Comparison of ENCODE assay signal across 1 cellular context in the genomic region with DNA sequence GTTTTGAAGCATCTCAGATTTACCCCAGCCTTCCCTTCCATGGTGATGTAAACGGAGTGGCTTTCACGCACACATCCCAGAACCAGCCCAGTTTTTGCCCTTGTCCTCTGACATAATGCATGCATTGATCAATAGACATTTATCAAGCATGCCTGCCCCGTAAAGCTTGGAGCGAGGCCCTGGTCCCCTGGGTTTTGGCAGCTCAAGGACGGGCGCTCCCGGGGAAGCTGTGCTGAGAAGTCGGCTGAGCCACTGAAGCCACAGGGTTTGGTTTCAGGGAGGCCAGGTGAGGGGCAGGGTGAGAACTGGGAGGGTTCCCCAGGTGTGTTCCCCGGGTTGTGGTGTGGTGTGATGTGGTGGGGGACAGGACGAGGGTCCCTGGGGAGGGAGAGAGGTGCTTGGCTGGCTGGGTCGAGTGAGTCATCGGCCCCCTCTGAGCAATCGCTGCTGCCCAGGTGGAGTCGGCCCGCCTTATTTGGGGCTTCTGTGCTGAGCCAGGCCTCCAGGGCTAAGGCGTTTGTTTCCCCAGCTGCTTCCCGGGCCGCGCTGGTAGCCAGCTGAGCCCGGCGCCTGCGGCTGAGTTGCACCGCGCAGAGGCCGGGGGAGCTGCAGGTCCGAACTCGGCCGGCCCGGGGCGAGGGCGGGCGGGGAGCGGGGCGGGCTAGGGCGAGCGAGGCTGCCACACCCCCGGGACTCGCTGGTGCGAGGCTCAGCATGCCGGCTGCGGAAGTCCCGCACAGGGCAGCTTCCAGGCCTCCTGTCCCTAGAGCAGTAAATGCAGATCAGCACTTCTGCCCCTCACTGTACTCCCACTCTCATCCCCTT.
A peak's percentile ranks its signal among the peaks of the same experiment; 100 is the strongest.
TF ChIP-seq lines count a peak whose summit lies in the region.

No MANE protein-coding gene starts in this region.

TF ChIP-seq in K562, 482 proteins besides CTCF, POLR2A, EP300 and RAD21 (continued from another document and continues in another):
- TF ChIP-seq, protein P1, sequence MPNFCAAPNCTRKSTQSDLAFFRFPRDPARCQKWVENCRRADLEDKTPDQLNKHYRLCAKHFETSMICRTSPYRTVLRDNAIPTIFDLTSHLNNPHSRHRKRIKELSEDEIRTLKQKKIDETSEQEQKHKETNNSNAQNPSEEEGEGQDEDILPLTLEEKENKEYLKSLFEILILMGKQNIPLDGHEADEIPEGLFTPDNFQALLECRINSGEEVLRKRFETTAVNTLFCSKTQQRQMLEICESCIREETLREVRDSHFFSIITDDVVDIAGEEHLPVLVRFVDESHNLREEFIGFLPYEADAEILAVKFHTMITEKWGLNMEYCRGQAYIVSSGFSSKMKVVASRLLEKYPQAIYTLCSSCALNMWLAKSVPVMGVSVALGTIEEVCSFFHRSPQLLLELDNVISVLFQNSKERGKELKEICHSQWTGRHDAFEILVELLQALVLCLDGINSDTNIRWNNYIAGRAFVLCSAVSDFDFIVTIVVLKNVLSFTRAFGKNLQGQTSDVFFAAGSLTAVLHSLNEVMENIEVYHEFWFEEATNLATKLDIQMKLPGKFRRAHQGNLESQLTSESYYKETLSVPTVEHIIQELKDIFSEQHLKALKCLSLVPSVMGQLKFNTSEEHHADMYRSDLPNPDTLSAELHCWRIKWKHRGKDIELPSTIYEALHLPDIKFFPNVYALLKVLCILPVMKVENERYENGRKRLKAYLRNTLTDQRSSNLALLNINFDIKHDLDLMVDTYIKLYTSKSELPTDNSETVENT (CRISPR knock-in tag; IDR thresholded peaks at IDR 0.05): peak; percentile 58; the same call in 1 of the 2 replicates
- TF ChIP-seq OTX1 (CRISPR knock-in tag; IDR thresholded peaks at IDR 0.05): no peak
- TF ChIP-seq, protein P2, sequence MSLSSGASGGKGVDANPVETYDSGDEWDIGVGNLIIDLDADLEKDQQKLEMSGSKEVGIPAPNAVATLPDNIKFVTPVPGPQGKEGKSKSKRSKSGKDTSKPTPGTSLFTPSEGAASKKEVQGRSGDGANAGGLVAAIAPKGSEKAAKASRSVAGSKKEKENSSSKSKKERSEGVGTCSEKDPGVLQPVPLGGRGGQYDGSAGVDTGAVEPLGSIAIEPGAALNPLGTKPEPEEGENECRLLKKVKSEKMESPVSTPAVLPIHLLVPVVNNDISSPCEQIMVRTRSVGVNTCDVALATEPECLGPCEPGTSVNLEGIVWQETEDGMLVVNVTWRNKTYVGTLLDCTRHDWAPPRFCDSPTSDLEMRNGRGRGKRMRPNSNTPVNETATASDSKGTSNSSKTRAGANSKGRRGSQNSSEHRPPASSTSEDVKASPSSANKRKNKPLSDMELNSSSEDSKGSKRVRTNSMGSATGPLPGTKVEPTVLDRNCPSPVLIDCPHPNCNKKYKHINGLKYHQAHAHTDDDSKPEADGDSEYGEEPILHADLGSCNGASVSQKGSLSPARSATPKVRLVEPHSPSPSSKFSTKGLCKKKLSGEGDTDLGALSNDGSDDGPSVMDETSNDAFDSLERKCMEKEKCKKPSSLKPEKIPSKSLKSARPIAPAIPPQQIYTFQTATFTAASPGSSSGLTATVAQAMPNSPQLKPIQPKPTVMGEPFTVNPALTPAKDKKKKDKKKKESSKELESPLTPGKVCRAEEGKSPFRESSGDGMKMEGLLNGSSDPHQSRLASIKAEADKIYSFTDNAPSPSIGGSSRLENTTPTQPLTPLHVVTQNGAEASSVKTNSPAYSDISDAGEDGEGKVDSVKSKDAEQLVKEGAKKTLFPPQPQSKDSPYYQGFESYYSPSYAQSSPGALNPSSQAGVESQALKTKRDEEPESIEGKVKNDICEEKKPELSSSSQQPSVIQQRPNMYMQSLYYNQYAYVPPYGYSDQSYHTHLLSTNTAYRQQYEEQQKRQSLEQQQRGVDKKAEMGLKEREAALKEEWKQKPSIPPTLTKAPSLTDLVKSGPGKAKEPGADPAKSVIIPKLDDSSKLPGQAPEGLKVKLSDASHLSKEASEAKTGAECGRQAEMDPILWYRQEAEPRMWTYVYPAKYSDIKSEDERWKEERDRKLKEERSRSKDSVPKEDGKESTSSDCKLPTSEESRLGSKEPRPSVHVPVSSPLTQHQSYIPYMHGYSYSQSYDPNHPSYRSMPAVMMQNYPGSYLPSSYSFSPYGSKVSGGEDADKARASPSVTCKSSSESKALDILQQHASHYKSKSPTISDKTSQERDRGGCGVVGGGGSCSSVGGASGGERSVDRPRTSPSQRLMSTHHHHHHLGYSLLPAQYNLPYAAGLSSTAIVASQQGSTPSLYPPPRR (CRISPR knock-in tag; IDR thresholded peaks at IDR 0.05; ENCODE audit: borderline replicate concordance): peak; percentile 89; the same call in 1 of the 2 replicates
- peak; percentile 79 for TF ChIP-seq C11orf30 (IDR thresholded peaks at IDR 0.05; ENCODE audit: low read depth)
- TF ChIP-seq, protein P3, sequence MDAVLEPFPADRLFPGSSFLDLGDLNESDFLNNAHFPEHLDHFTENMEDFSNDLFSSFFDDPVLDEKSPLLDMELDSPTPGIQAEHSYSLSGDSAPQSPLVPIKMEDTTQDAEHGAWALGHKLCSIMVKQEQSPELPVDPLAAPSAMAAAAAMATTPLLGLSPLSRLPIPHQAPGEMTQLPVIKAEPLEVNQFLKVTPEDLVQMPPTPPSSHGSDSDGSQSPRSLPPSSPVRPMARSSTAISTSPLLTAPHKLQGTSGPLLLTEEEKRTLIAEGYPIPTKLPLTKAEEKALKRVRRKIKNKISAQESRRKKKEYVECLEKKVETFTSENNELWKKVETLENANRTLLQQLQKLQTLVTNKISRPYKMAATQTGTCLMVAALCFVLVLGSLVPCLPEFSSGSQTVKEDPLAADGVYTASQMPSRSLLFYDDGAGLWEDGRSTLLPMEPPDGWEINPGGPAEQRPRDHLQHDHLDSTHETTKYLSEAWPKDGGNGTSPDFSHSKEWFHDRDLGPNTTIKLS (IDR thresholded peaks at IDR 0.05; ENCODE audit: borderline replicate concordance, low read depth): no peak
- TF ChIP-seq, protein P4, sequence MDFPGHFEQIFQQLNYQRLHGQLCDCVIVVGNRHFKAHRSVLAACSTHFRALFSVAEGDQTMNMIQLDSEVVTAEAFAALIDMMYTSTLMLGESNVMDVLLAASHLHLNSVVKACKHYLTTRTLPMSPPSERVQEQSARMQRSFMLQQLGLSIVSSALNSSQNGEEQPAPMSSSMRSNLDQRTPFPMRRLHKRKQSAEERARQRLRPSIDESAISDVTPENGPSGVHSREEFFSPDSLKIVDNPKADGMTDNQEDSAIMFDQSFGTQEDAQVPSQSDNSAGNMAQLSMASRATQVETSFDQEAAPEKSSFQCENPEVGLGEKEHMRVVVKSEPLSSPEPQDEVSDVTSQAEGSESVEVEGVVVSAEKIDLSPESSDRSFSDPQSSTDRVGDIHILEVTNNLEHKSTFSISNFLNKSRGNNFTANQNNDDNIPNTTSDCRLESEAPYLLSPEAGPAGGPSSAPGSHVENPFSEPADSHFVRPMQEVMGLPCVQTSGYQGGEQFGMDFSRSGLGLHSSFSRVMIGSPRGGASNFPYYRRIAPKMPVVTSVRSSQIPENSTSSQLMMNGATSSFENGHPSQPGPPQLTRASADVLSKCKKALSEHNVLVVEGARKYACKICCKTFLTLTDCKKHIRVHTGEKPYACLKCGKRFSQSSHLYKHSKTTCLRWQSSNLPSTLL (IDR thresholded peaks at IDR 0.05): no peak
- TF ChIP-seq TAF15 (IDR thresholded peaks at IDR 0.05; ENCODE audit: low read depth, low read length): no peak
- no peak for TF ChIP-seq SAFB2 (IDR thresholded peaks at IDR 0.05; ENCODE audit: borderline replicate concordance, low read depth, low read length, severe bottlenecking)
- TF ChIP-seq CBFA2T2 (conservative IDR thresholded peaks at IDR 0.05): peak; percentile 97
- TF ChIP-seq, protein P5, sequence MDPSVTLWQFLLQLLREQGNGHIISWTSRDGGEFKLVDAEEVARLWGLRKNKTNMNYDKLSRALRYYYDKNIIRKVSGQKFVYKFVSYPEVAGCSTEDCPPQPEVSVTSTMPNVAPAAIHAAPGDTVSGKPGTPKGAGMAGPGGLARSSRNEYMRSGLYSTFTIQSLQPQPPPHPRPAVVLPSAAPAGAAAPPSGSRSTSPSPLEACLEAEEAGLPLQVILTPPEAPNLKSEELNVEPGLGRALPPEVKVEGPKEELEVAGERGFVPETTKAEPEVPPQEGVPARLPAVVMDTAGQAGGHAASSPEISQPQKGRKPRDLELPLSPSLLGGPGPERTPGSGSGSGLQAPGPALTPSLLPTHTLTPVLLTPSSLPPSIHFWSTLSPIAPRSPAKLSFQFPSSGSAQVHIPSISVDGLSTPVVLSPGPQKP (CRISPR knock-in tag; IDR thresholded peaks at IDR 0.05): no peak
- TF ChIP-seq, protein P6, sequence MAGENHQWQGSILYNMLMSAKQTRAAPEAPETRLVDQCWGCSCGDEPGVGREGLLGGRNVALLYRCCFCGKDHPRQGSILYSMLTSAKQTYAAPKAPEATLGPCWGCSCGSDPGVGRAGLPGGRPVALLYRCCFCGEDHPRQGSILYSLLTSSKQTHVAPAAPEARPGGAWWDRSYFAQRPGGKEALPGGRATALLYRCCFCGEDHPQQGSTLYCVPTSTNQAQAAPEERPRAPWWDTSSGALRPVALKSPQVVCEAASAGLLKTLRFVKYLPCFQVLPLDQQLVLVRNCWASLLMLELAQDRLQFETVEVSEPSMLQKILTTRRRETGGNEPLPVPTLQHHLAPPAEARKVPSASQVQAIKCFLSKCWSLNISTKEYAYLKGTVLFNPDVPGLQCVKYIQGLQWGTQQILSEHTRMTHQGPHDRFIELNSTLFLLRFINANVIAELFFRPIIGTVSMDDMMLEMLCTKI (IDR thresholded peaks at IDR 0.05; ENCODE audit: partially characterized antibody): no peak
- TF ChIP-seq, protein P7, sequence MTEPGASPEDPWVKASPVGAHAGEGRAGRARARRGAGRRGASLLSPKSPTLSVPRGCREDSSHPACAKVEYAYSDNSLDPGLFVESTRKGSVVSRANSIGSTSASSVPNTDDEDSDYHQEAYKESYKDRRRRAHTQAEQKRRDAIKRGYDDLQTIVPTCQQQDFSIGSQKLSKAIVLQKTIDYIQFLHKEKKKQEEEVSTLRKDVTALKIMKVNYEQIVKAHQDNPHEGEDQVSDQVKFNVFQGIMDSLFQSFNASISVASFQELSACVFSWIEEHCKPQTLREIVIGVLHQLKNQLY (CRISPR knock-in tag; conservative IDR thresholded peaks at IDR 0.05): no peak
- TF ChIP-seq, protein P8, sequence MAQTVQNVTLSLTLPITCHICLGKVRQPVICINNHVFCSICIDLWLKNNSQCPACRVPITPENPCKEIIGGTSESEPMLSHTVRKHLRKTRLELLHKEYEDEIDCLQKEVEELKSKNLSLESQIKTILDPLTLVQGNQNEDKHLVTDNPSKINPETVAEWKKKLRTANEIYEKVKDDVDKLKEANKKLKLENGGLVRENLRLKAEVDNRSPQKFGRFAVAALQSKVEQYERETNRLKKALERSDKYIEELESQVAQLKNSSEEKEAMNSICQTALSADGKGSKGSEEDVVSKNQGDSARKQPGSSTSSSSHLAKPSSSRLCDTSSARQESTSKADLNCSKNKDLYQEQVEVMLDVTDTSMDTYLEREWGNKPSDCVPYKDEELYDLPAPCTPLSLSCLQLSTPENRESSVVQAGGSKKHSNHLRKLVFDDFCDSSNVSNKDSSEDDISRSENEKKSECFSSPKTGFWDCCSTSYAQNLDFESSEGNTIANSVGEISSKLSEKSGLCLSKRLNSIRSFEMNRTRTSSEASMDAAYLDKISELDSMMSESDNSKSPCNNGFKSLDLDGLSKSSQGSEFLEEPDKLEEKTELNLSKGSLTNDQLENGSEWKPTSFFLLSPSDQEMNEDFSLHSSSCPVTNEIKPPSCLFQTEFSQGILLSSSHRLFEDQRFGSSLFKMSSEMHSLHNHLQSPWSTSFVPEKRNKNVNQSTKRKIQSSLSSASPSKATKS (CRISPR knock-in tag; IDR thresholded peaks at IDR 0.05): no peak
- no peak for TF ChIP-seq U2AF1 (optimal IDR thresholded peaks at IDR 0.05; ENCODE audit: low read depth, low read length)
- TF ChIP-seq RFX5 (IDR thresholded peaks at IDR 0.05; ENCODE audit: low read depth, low read length): no peak
- TF ChIP-seq HDAC8 (tag; IDR thresholded peaks at IDR 0.05): no peak; the same call in 1 of the 2 replicates
- TF ChIP-seq NFRKB (IDR thresholded peaks at IDR 0.05; ENCODE audit: low read depth): no peak
- TF ChIP-seq, protein P9, sequence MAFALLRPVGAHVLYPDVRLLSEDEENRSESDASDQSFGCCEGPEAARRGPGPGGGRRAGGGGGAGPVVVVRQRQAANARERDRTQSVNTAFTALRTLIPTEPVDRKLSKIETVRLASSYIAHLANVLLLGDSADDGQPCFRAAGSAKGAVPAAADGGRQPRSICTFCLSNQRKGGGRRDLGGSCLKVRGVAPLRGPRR (CRISPR knock-in tag; IDR thresholded peaks at IDR 0.05): no peak
- no peak for TF ChIP-seq MAFK (IDR thresholded peaks at IDR 0.05; ENCODE audit: low read length)
- no peak for TF ChIP-seq IRF2 (CRISPR knock-in tag; IDR thresholded peaks at IDR 0.05)
- TF ChIP-seq GTF2E2 (tag; IDR thresholded peaks at IDR 0.05): no peak
- no peak for TF ChIP-seq ZNF232 (CRISPR knock-in tag; IDR thresholded peaks at IDR 0.05)
- TF ChIP-seq, protein P10, sequence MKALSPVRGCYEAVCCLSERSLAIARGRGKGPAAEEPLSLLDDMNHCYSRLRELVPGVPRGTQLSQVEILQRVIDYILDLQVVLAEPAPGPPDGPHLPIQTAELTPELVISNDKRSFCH (CRISPR knock-in tag; IDR thresholded peaks at IDR 0.05): no peak
- TF ChIP-seq, protein P10 (tag; IDR thresholded peaks at IDR 0.05): peak; percentile 58; the same call in 1 of the 2 replicates
- TF ChIP-seq NONO (IDR thresholded peaks at IDR 0.05; ENCODE audit: low read depth in 2 of 2, low read length in 1 of 2): peak in 1 of 2 experiments; percentile 69; a peak in 1 of 4 replicates
- peak; percentile 89 for TF ChIP-seq PML (IDR thresholded peaks at IDR 0.05; ENCODE audit: low read length)
- peak; percentile 58; the same call in 1 of the 2 replicates for TF ChIP-seq ELF1 (tag; IDR thresholded peaks at IDR 0.05)
- TF ChIP-seq, protein P11, sequence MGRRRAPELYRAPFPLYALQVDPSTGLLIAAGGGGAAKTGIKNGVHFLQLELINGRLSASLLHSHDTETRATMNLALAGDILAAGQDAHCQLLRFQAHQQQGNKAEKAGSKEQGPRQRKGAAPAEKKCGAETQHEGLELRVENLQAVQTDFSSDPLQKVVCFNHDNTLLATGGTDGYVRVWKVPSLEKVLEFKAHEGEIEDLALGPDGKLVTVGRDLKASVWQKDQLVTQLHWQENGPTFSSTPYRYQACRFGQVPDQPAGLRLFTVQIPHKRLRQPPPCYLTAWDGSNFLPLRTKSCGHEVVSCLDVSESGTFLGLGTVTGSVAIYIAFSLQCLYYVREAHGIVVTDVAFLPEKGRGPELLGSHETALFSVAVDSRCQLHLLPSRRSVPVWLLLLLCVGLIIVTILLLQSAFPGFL (CRISPR knock-in tag; IDR thresholded peaks at IDR 0.05): no peak
- no peak for TF ChIP-seq YBX1 (IDR thresholded peaks at IDR 0.05)
- TF ChIP-seq, protein P12, sequence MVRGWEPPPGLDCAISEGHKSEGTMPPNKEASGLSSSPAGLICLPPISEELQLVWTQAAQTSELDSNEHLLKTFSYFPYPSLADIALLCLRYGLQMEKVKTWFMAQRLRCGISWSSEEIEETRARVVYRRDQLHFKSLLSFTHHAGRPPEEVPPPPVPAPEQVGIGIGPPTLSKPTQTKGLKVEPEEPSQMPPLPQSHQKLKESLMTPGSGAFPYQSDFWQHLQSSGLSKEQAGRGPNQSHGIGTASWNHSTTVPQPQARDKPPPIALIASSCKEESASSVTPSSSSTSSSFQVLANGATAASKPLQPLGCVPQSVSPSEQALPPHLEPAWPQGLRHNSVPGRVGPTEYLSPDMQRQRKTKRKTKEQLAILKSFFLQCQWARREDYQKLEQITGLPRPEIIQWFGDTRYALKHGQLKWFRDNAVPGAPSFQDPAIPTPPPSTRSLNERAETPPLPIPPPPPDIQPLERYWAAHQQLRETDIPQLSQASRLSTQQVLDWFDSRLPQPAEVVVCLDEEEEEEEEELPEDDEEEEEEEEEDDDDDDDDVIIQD (CRISPR knock-in tag; IDR thresholded peaks at IDR 0.05): no peak
- no peak; a peak in 1 of 4 replicates for TF ChIP-seq KDM1A (IDR thresholded peaks at IDR 0.05)
- no peak for TF ChIP-seq NCOA2 (IDR thresholded peaks at IDR 0.05; ENCODE audit: partially characterized antibody in 2 of 2)
- TF ChIP-seq MCM2 (IDR thresholded peaks at IDR 0.05; ENCODE audit: low read depth): no peak
- TF ChIP-seq ZFP30 (CRISPR knock-in tag; IDR thresholded peaks at IDR 0.05; ENCODE audit: borderline replicate concordance): no peak
